ENCODE assay signal across 1 cellular context in the genomic region with DNA sequence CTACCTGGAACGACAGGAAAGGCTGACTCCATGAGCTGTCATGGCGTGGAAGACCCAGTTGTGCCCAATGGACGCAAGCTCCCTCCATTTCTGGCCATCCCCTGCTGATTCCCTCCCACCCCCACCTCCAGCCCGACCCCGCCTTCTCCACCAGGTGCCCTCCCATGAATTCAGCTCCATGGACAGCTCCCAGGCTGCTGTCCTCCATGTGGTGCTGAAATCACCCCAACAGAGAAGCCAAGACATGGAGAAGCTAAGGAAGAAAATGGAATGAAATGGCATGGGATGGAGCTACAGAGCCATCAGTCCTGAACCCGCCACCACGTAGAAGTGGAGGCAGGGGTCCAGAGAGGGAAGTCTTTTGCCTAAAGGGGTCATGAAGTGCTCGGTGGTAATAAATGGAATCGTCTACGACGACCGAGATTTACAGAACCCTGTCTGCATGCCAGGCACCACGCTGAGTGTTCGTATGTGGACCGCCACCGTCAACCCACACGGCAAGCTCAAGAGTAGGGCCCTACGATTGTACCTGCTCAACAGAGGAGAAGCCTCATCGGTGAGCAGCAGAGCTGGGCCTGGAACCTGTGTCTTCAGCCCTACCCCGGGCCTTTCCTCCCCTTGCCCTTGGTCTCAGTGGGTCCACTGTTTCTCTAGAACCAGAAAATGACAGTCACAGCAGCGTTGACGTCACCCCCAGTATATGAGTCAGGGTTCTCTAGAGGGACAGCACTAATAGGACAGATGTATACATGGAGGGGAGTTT.
TF ChIP-seq lines count a peak whose summit lies in the region.

No MANE protein-coding gene starts in this region.

TF ChIP-seq in K562, 482 proteins besides CTCF, POLR2A, EP300 and RAD21 (continues in another document):
- peak; percentile 97 for TF ChIP-seq FOXJ3 (CRISPR knock-in tag; IDR thresholded peaks at IDR 0.05)
- no peak for TF ChIP-seq RFX7 (CRISPR knock-in tag; IDR thresholded peaks at IDR 0.05)
- TF ChIP-seq ZNF184 (CRISPR knock-in tag; IDR thresholded peaks at IDR 0.05): peak; percentile 94
- TF ChIP-seq JUND (IDR thresholded peaks at IDR 0.05; ENCODE audit: borderline replicate concordance, low read depth, low read length): peak; percentile 53; the same call in 1 of the 2 replicates
- no peak; the same call in 1 of the 3 replicates for TF ChIP-seq JUND (tag; IDR thresholded peaks at IDR 0.05; ENCODE audit: borderline replicate concordance, low read depth, low read length)
- TF ChIP-seq, protein P1, sequence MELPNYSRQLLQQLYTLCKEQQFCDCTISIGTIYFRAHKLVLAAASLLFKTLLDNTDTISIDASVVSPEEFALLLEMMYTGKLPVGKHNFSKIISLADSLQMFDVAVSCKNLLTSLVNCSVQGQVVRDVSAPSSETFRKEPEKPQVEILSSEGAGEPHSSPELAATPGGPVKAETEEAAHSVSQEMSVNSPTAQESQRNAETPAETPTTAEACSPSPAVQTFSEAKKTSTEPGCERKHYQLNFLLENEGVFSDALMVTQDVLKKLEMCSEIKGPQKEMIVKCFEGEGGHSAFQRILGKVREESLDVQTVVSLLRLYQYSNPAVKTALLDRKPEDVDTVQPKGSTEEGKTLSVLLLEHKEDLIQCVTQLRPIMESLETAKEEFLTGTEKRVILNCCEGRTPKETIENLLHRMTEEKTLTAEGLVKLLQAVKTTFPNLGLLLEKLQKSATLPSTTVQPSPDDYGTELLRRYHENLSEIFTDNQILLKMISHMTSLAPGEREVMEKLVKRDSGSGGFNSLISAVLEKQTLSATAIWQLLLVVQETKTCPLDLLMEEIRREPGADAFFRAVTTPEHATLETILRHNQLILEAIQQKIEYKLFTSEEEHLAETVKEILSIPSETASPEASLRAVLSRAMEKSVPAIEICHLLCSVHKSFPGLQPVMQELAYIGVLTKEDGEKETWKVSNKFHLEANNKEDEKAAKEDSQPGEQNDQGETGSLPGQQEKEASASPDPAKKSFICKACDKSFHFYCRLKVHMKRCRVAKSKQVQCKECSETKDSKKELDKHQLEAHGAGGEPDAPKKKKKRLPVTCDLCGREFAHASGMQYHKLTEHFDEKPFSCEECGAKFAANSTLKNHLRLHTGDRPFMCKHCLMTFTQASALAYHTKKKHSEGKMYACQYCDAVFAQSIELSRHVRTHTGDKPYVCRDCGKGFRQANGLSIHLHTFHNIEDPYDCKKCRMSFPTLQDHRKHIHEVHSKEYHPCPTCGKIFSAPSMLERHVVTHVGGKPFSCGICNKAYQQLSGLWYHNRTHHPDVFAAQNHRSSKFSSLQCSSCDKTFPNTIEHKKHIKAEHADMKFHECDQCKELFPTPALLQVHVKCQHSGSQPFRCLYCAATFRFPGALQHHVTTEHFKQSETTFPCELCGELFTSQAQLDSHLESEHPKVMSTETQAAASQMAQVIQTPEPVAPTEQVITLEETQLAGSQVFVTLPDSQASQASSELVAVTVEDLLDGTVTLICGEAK (IDR thresholded peaks at IDR 0.05): peak; percentile 91
- TF ChIP-seq, protein P1 (CRISPR knock-in tag; IDR thresholded peaks at IDR 0.05): peak; percentile 87
- TF ChIP-seq ZBED1 (IDR thresholded peaks at IDR 0.05): no peak
- TF ChIP-seq SMARCA5 (IDR thresholded peaks at IDR 0.05): no peak
- peak; percentile 60 for TF ChIP-seq ZNF143 (CRISPR knock-in tag; IDR thresholded peaks at IDR 0.05)
- no peak for TF ChIP-seq MEF2A (IDR thresholded peaks at IDR 0.05; ENCODE audit: control insufficient read depth, low read depth, low read length)
- TF ChIP-seq NFRKB (IDR thresholded peaks at IDR 0.05; ENCODE audit: low read depth): no peak
- TF ChIP-seq TAF7 (tag; IDR thresholded peaks at IDR 0.05): no peak
- TF ChIP-seq NFE2 (IDR thresholded peaks at IDR 0.05; ENCODE audit: low read depth): peak; percentile 17; the same call in 1 of the 2 replicates
- TF ChIP-seq ARHGAP35 (IDR thresholded peaks at IDR 0.05; ENCODE audit: partially characterized antibody): no peak
- TF ChIP-seq, protein P2, sequence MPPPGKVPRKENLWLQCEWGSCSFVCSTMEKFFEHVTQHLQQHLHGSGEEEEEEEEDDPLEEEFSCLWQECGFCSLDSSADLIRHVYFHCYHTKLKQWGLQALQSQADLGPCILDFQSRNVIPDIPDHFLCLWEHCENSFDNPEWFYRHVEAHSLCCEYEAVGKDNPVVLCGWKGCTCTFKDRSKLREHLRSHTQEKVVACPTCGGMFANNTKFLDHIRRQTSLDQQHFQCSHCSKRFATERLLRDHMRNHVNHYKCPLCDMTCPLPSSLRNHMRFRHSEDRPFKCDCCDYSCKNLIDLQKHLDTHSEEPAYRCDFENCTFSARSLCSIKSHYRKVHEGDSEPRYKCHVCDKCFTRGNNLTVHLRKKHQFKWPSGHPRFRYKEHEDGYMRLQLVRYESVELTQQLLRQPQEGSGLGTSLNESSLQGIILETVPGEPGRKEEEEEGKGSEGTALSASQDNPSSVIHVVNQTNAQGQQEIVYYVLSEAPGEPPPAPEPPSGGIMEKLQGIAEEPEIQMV (tag; conservative IDR thresholded peaks at IDR 0.05; ENCODE audit: low read depth): peak; percentile 55; the same call in 1 of the 2 replicates
- peak; percentile 94; the same call in 1 of the 2 replicates for TF ChIP-seq SREBF1 (IDR thresholded peaks at IDR 0.05; ENCODE audit: borderline replicate concordance, low read depth, low read length)
- TF ChIP-seq NUFIP1 (IDR thresholded peaks at IDR 0.05; ENCODE audit: partially characterized antibody): no peak
- no peak for TF ChIP-seq ZNF696 (CRISPR knock-in tag; conservative IDR thresholded peaks at IDR 0.05)
- no peak for TF ChIP-seq ZBTB8A (IDR thresholded peaks at IDR 0.05; ENCODE audit: partially characterized antibody)
- TF ChIP-seq PPARD (CRISPR knock-in tag; IDR thresholded peaks at IDR 0.05): no peak
- TF ChIP-seq, protein P3, sequence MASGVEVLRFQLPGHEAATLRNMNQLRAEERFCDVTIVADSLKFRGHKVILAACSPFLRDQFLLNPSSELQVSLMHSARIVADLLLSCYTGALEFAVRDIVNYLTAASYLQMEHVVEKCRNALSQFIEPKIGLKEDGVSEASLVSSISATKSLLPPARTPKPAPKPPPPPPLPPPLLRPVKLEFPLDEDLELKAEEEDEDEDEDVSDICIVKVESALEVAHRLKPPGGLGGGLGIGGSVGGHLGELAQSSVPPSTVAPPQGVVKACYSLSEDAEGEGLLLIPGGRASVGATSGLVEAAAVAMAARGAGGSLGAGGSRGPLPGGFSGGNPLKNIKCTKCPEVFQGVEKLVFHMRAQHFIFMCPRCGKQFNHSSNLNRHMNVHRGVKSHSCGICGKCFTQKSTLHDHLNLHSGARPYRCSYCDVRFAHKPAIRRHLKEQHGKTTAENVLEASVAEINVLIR (CRISPR knock-in tag; IDR thresholded peaks at IDR 0.05): no peak
- TF ChIP-seq ZNF778 (CRISPR knock-in tag; IDR thresholded peaks at IDR 0.05): no peak
- TF ChIP-seq RBBP5 (IDR thresholded peaks at IDR 0.05; ENCODE audit: borderline replicate concordance, insufficient read depth, low read length, poor library complexity, severe bottlenecking): no peak
- no peak for TF ChIP-seq SAFB2 (IDR thresholded peaks at IDR 0.05; ENCODE audit: borderline replicate concordance, low read depth, low read length, severe bottlenecking)
- TF ChIP-seq, protein P4, sequence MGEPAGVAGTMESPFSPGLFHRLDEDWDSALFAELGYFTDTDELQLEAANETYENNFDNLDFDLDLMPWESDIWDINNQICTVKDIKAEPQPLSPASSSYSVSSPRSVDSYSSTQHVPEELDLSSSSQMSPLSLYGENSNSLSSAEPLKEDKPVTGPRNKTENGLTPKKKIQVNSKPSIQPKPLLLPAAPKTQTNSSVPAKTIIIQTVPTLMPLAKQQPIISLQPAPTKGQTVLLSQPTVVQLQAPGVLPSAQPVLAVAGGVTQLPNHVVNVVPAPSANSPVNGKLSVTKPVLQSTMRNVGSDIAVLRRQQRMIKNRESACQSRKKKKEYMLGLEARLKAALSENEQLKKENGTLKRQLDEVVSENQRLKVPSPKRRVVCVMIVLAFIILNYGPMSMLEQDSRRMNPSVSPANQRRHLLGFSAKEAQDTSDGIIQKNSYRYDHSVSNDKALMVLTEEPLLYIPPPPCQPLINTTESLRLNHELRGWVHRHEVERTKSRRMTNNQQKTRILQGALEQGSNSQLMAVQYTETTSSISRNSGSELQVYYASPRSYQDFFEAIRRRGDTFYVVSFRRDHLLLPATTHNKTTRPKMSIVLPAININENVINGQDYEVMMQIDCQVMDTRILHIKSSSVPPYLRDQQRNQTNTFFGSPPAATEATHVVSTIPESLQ (CRISPR knock-in tag; IDR thresholded peaks at IDR 0.05): peak; percentile 99
- TF ChIP-seq TARDBP (IDR thresholded peaks at IDR 0.05): no peak; the same call in 1 of the 2 replicates
- TF ChIP-seq FOXA3 (CRISPR knock-in tag; conservative IDR thresholded peaks at IDR 0.05 in 1 of 2, IDR thresholded peaks at IDR 0.05 in 1 of 2): peak in 1 of 2 experiments; percentile 89; a peak in 2 of 4 replicates
- TF ChIP-seq MCM3 (IDR thresholded peaks at IDR 0.05): no peak
- peak; percentile 89 for TF ChIP-seq ATF1 (CRISPR knock-in tag; IDR thresholded peaks at IDR 0.05)
- peak; percentile 56; the same call in 1 of the 2 replicates for TF ChIP-seq ATF1 (tag; IDR thresholded peaks at IDR 0.05)
- TF ChIP-seq DMBX1 (CRISPR knock-in tag; IDR thresholded peaks at IDR 0.05; ENCODE audit: borderline replicate concordance): peak; percentile 90
- TF ChIP-seq ETV5 (CRISPR knock-in tag; IDR thresholded peaks at IDR 0.05; ENCODE audit: low read depth): peak; percentile 92
- no peak for TF ChIP-seq NFYB (IDR thresholded peaks at IDR 0.05; ENCODE audit: extremely low read depth, insufficient read length)
- TF ChIP-seq SMAD2 (IDR thresholded peaks at IDR 0.05; ENCODE audit: low read depth, low read length): no peak
- TF ChIP-seq, protein P5, sequence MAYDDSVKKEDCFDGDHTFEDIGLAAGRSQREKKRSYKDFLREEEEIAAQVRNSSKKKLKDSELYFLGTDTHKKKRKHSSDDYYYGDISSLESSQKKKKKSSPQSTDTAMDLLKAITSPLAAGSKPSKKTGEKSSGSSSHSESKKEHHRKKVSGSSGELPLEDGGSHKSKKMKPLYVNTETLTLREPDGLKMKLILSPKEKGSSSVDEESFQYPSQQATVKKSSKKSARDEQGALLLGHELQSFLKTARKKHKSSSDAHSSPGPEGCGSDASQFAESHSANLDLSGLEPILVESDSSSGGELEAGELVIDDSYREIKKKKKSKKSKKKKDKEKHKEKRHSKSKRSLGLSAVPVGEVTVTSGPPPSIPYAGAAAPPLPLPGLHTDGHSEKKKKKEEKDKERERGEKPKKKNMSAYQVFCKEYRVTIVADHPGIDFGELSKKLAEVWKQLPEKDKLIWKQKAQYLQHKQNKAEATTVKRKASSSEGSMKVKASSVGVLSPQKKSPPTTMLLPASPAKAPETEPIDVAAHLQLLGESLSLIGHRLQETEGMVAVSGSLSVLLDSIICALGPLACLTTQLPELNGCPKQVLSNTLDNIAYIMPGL (CRISPR knock-in tag; IDR thresholded peaks at IDR 0.05): peak; percentile 98
- TF ChIP-seq KLF10 (CRISPR knock-in tag; IDR thresholded peaks at IDR 0.05): no peak
- TF ChIP-seq GTF2F1 (IDR thresholded peaks at IDR 0.05; ENCODE audit: low read depth, low read length): no peak
- TF ChIP-seq, protein P6, sequence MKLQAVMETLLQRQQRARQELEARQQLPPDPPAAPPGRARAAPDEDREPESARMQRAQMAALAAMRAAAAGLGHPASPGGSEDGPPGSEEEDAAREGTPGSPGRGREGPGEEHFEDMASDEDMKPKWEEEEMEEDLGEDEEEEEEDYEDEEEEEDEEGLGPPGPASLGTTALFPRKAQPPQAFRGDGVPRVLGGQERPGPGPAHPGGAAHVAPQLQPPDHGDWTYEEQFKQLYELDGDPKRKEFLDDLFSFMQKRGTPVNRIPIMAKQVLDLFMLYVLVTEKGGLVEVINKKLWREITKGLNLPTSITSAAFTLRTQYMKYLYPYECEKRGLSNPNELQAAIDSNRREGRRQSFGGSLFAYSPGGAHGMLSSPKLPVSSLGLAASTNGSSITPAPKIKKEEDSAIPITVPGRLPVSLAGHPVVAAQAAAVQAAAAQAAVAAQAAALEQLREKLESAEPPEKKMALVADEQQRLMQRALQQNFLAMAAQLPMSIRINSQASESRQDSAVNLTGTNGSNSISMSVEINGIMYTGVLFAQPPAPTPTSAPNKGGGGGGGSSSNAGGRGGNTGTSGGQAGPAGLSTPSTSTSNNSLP (IDR thresholded peaks at IDR 0.05; ENCODE audit: borderline replicate concordance, low read depth, low read length): no peak
- no peak for TF ChIP-seq ZNF444 (CRISPR knock-in tag; IDR thresholded peaks at IDR 0.05)
